8 cellular contexts compared by ENCODE assay signal in the genomic region with DNA sequence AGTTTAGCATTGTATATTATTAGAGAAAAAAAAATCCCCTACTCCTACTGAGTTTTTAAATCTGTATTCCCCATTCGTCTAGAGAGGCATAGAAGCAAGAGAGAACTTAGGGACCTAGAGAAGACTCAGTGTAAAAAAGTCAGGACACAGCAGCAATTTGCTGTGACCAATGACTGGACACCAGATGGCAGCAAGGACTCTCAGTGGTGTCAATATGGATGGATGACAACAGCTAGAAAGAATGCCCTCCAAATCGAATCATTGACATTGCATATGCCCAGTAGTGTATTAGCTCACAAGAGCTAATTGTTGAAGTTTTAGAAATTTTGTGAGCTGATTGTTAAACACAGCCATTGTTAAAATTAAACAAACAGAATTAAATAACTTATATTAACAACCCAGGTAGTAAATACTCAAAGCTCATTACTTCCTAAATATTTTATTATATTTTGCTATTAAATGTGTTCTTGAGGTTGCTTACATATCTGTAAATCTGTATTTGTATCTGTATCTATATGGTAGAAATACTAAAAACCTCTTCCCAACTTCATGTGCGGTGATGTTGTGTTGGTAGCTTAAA. TPM values are rescaled to one million over a fixed set of nuclear protein-coding genes. Genes with fewer than 3 reads are reported as not detected.
DNase-seq lines count a peak whose midpoint lies in the region; ATAC-seq and TF ChIP-seq lines count a peak whose summit lies in the region.

No MANE protein-coding gene starts in this region.

- no peak overlapping the region for H2AFZ ChIP-seq in GM23338
- no peak overlapping the region for H2AFZ ChIP-seq in hepatocyte

- H3K27me3 Mint-ChIP-seq in CD4-positive, alpha-beta T cell, result no peaks in the 10 kb centered on the region
- peaks cover 3% of the 10 kb centered on the region for H3K27me3 Mint-ChIP-seq in GM23338 (ENCODE audit: insufficient read depth, low read depth, poor library complexity)
- no peaks in the 10 kb centered on the region for H3K27me3 Mint-ChIP-seq in stimulated activated naive B cell treated with anti-CD40 and anti-IgM and Interleukin-4, amounts not matched to agents 10 μg/mL and 1 μg/mL and 100 μg/mL, for 72 hours

- H3K9me3 ChIP-seq in CD4-positive, alpha-beta T cell (ENCODE audit: control insufficient read depth, low read length), result no peaks in the 10 kb centered on the region
- no peaks in the 10 kb centered on the region for H3K9me3 ChIP-seq in hepatocyte (ENCODE audit: low read depth)

- H3K4me3 Mint-ChIP-seq in CD4-positive, alpha-beta T cell, result no peak overlapping the region
- no peak overlapping the region for H3K4me3 Mint-ChIP-seq in GM23338
- no peak overlapping the region for H3K4me3 Mint-ChIP-seq in stimulated activated naive B cell treated with anti-CD40 and anti-IgM and Interleukin-4, amounts not matched to agents 10 μg/mL and 1 μg/mL and 100 μg/mL, for 72 hours

- H3F3A ChIP-seq in GM23338 (replicated peaks; ENCODE audit: low read depth), result no peaks in the 10 kb centered on the region

- H3K4me3 ChIP-seq in GM23338 (no peak overlapping the region), hepatocyte (no peak overlapping the region)

- H4K20me1 ChIP-seq in GM23338 (replicated peaks; ENCODE audit: insufficient read depth) (no peaks in the 10 kb centered on the region), hepatocyte (ENCODE audit: insufficient read depth, poor library complexity, severe bottlenecking) (no peaks in the 10 kb centered on the region)

- no peaks in the 10 kb centered on the region for H3K79me2 ChIP-seq in GM23338 (replicated peaks; ENCODE audit: insufficient read depth)
- no peaks in the 10 kb centered on the region for H3K79me2 ChIP-seq in hepatocyte

- H3K27ac ChIP-seq in CD4-positive, alpha-beta T cell (ENCODE audit: low read depth, low read length), result no peak overlapping the region
- no peak overlapping the region for H3K27ac ChIP-seq in GM23338 (ENCODE audit: low read depth)
- no peak overlapping the region for H3K27ac ChIP-seq in hepatocyte

- H3K36me3 ChIP-seq in GM23338 (ENCODE audit: insufficient read depth) (no peaks in the 10 kb centered on the region), hepatocyte (replicated peaks; ENCODE audit: insufficient read depth, low read depth) (no peaks in the 10 kb centered on the region)

- no peaks in the 10 kb centered on the region for H3K27me3 ChIP-seq in CD4-positive, alpha-beta T cell (ENCODE audit: control insufficient read depth, insufficient read depth, low read length)
- H3K27me3 ChIP-seq in GM23338 (ENCODE audit: insufficient read depth) (no peaks in the 10 kb centered on the region), hepatocyte (no peaks in the 10 kb centered on the region)

- TF ChIP-seq CTCF in CD4-positive, alpha-beta T cell (IDR thresholded peaks at IDR 0.05), result peak; percentile 58
- TF ChIP-seq CTCF in GM23338 (conservative IDR thresholded peaks at IDR 0.05; ENCODE audit: low read depth in 2 of 2), result peak; percentile 72 to 90
- peak; percentile 54 for TF ChIP-seq CTCF in hepatocyte (IDR thresholded peaks at IDR 0.05; ENCODE audit: poor library complexity)

- no peak for ATAC-seq in CD4-positive, alpha-beta T cell (ENCODE audit: poor library complexity)
- ATAC-seq in GM23338 (peak; percentile 79), HG02678 (IDR thresholded peaks at IDR 0.05; ENCODE audit: unreplicated experiment) (no peak), HG02938 (IDR thresholded peaks at IDR 0.05; ENCODE audit: unreplicated experiment) (no peak)
- peak; percentile 49 to 67 for ATAC-seq in stimulated activated naive B cell treated with anti-CD40 and anti-IgM and Interleukin-4, amounts not matched to agents 10 μg/mL and 1 μg/mL and 100 μg/mL, for 72 hours (replicated peaks)

- no peak overlapping the region for H3K27ac Mint-ChIP-seq in CD4-positive, alpha-beta T cell
- H3K27ac Mint-ChIP-seq in GM23338, result 0 out of 2 replicates have a peak overlapping the region, but pooled peaks have one; percentile 24
- H3K27ac Mint-ChIP-seq in stimulated activated naive B cell treated with anti-CD40 and anti-IgM and Interleukin-4, amounts not matched to agents 10 μg/mL and 1 μg/mL and 100 μg/mL, for 72 hours, result no peak overlapping the region

- H3K4me1 Mint-ChIP-seq in CD4-positive, alpha-beta T cell (ENCODE audit: low read depth), result no peaks in the 10 kb centered on the region
- peaks cover 1% of the 10 kb centered on the region; the same call in 2 of the 3 replicates for H3K4me1 Mint-ChIP-seq in GM23338
- H3K4me1 Mint-ChIP-seq in stimulated activated naive B cell treated with anti-CD40 and anti-IgM and Interleukin-4, amounts not matched to agents 10 μg/mL and 1 μg/mL and 100 μg/mL, for 72 hours, result no peaks in the 10 kb centered on the region

- H3K36me3 Mint-ChIP-seq in CD4-positive, alpha-beta T cell (ENCODE audit: low read depth), result no peaks in the 10 kb centered on the region
- H3K36me3 Mint-ChIP-seq in GM23338 (ENCODE audit: low read depth), result no peaks in the 10 kb centered on the region
- H3K36me3 Mint-ChIP-seq in stimulated activated naive B cell treated with anti-CD40 and anti-IgM and Interleukin-4, amounts not matched to agents 10 μg/mL and 1 μg/mL and 100 μg/mL, for 72 hours, result no peaks in the 10 kb centered on the region

- DNase-seq in CD4-positive, alpha-beta T cell, result peak in 4 of 10 experiments; percentile 3 to 14 (median 6)
- DNase-seq in GM23338 (ENCODE audit: low spot score), result peak; percentile 74
- DNase-seq in NCI-H526 (lab: John Stamatoyannopoulos, UW), result peak; percentile 20 to 72
- DNase-seq in amniotic epithelial cell (ENCODE audit: low read depth), result peak; percentile 19
- peak; percentile 56 for DNase-seq in hepatocyte (ENCODE audit: low spot score)
- DNase-seq in stimulated activated naive B cell treated with anti-CD40 and anti-IgM and Interleukin-4, amounts not matched to agents 10 μg/mL and 1 μg/mL and 100 μg/mL, for 72 hours, result no peak

- no peaks in the 10 kb centered on the region for H3K4me1 ChIP-seq in GM23338 (ENCODE audit: insufficient read depth)
- H3K4me1 ChIP-seq in hepatocyte (ENCODE audit: insufficient read depth), result no peaks in the 10 kb centered on the region

- intact Hi-C loops in CD4-positive, alpha-beta T cell (cut with DNase I, micrococcal nuclease), result loop anchor here in 1 of 2 experiments (2.0 to 5.0 kb wide), 2 partner anchors 320 to 513 kb away; no protein-coding TSS in a partner anchor

- POLR2A ChIA-PET in CD4-positive, alpha-beta T cell (lab: Charles Lee), result interaction anchor here (0.5 to 0.7 kb wide), 3 partner anchors 46 to 1025 kb away, joined by 3 to 4 read pairs (median 3); no protein-coding TSS in a partner anchor

- CTCF ChIA-PET in CD4-positive, alpha-beta T cell (lab: Charles Lee), result interaction anchor here (1.0 kb wide), 1 partner anchor 72 kb away, joined by 3 read pairs; no protein-coding TSS in a partner anchor

- H3K9me3 Mint-ChIP-seq in CD4-positive, alpha-beta T cell, result no peaks in the 10 kb centered on the region
- no peaks in the 10 kb centered on the region; the same call in 2 of the 3 replicates for H3K9me3 Mint-ChIP-seq in GM23338
- H3K9me3 Mint-ChIP-seq in stimulated activated naive B cell treated with anti-CD40 and anti-IgM and Interleukin-4, amounts not matched to agents 10 μg/mL and 1 μg/mL and 100 μg/mL, for 72 hours, result peaks cover 0 to 1% of the 10 kb centered on the region in 2 donors

- no peak overlapping the region for H3K4me2 ChIP-seq in GM23338
- no peak overlapping the region for H3K4me2 ChIP-seq in hepatocyte

- H3K9me2 ChIP-seq in GM23338 (ENCODE audit: insufficient read depth), result no peaks in the 10 kb centered on the region
- no peaks in the 10 kb centered on the region for H3K9me2 ChIP-seq in hepatocyte (replicated peaks; ENCODE audit: insufficient read depth)

- WGBS in hepatocyte (ENCODE audit: low lambda C conversion rate, missing lambda C conversion rate), result 54% methylated on average over 3 of the region's 3 CpGs

TF ChIP-seq in GM23338, 12 proteins besides CTCF, POLR2A, EP300 and RAD21 (continues in another document):
- no peak for TF ChIP-seq JUNB (IDR thresholded peaks at IDR 0.05; ENCODE audit: unreplicated experiment)
- TF ChIP-seq CREB1 (CRISPR knock-in tag; IDR thresholded peaks at IDR 0.05; ENCODE audit: low read depth), result no peak
- TF ChIP-seq ZNF331 (CRISPR knock-in tag; IDR thresholded peaks at IDR 0.05; ENCODE audit: low read depth), result no peak

RNA-seq across cellular contexts. Expression of gene SIAH3, which starts 43.9 kb away (rescaled TPM):
- total RNA-seq in CD4-positive, alpha-beta T cell, result 1 to 10 TPM; 1.3 to 1.6 TPM
- 0.17 and 0.35 TPM in 2 replicates for total RNA-seq in GM23338 (2014; rRNA removed; shearing (Covaris generic))
- 0.13 and 0.14 TPM in 2 replicates for polyA plus RNA-seq in GM23338 (2016; fragmentation: Nextera tagmentation; extraction: Ambion mirVana)
- 0.04 and 0.23 TPM in 2 replicates for total RNA-seq in hepatocyte
- not detected in 2 replicates for polyA plus RNA-seq in hepatocyte

Comparison
In these comparisons a context has a peak if more than half of its experiments do, and no peak if none do; other contexts are left out.
1. ATAC-seq: peak in GM23338 (single experiment) and stimulated activated naive B cell treated with anti-CD40 and anti-IgM and Interleukin-4, amounts not matched to agents 10 μg/mL and 1 μg/mL and 100 μg/mL, for 72 hours (2 of 2); none in CD4-positive, alpha-beta T cell (single experiment), HG02678 (single experiment) and HG02938 (single experiment).
2. Peak in every context shown above with its lines, with median percentiles within 50 percentile points of each other: CTCF ChIP-seq.